In genomic region chr9:136903041-136903554, GRCh38 we compare ENCODE assay signal across 9 cellular contexts. TPM values are rescaled to one million over a fixed set of nuclear protein-coding genes. Genes with fewer than 3 reads are reported as not detected.
DNase-seq lines count a peak whose midpoint lies in the region; ATAC-seq, FAIRE-seq and TF ChIP-seq lines count a peak whose summit lies in the region.
"Had no signal": no experiment of that assay in that cellular context is flagged by ENCODE, and none has a peak within 500 bp of the region (broad histone marks: within the 10 kb centered on the region; RNA-seq: fewer than 3 reads in every experiment).

No MANE protein-coding gene starts in this region.

- DNase-seq in A549 (ENCODE audit: low read depth in 1 of 2, low spot score in 1 of 2) (peak; percentile 49 to 92), PC-9 (no peak), esophagus muscularis mucosa (ENCODE audit: extremely low spot score) (no peak), H9 (no peak)
- no peak for DNase-seq in natural killer cell treated with Interleukin-12 subunit alpha and Interleukin-12 subunit beta and Interleukin-15 and Interleukin-18, amount 100 ng/mL, for 72 hours (ENCODE audit: low spot score)

- no peak overlapping the region for H3T11ph ChIP-seq in H9 (ENCODE audit: low read length)

- no peaks in the 10 kb centered on the region for H3K9me2 ChIP-seq in PC-9 (ENCODE audit: insufficient read depth)

- no peaks in the 10 kb centered on the region for H3K9me3 ChIP-seq in A549
- H3K9me3 ChIP-seq in PC-9 (ENCODE audit: insufficient read depth, low read depth) = no peaks in the 10 kb centered on the region
- H3K9me3 ChIP-seq in esophagus muscularis mucosa = no peaks in the 10 kb centered on the region
- H3K9me3 ChIP-seq in H9 (ENCODE audit: control insufficient read depth, low read depth, low read length) = no peaks in the 10 kb centered on the region

- TF ChIP-seq EP300 in A549 (IDR thresholded peaks at IDR 0.05) = peak; percentile 59 to 79; a peak in 2 of 5 replicates
- no peak for TF ChIP-seq EP300 in esophagus muscularis mucosa (IDR thresholded peaks at IDR 0.05)

- H3F3A ChIP-seq in PC-9 (ENCODE audit: insufficient read depth, low read depth) = peaks cover 57% of the 10 kb centered on the region

- WGBS in A549 (ENCODE audit: missing lambda C conversion rate) = 2% methylated on average over 12 of the region's 12 CpGs
- WGBS in esophagus muscularis mucosa = 62% methylated on average over 12 of the region's 12 CpGs
- no CpG with 5 or more reads among the region's 12 CpGs for WGBS in H9 (ENCODE audit: extremely low coverage, insufficient read length, low lambda C conversion rate)

- H3K4me2 ChIP-seq in A549 (peak overlapping the region; percentile 81), PC-9 (peak overlapping the region; percentile 85), H9 (ENCODE audit: insufficient read depth, insufficient read length, low read length) (no peak overlapping the region)

- H3K36me3 Mint-ChIP-seq in natural killer cell treated with Interleukin-12 subunit alpha and Interleukin-12 subunit beta and Interleukin-15 and Interleukin-18, amount 100 ng/mL, for 72 hours = no peaks in the 10 kb centered on the region
- H3K36me3 Mint-ChIP-seq in H9 (ENCODE audit: insufficient read depth in 1 of 3, low read depth in 3 of 3) = peaks cover 41 to 81% (median 80%) of the 10 kb centered on the region in 3 experiments

- no peak for TF ChIP-seq CTCF in A549 (IDR thresholded peaks at IDR 0.05)
- no peak for TF ChIP-seq CTCF in PC-9 (conservative IDR thresholded peaks at IDR 0.05)
- TF ChIP-seq CTCF in esophagus muscularis mucosa (IDR thresholded peaks at IDR 0.05) = no peak
- no peak for TF ChIP-seq CTCF in H9 (conservative IDR thresholded peaks at IDR 0.05)

- H2AFZ ChIP-seq in PC-9 (no peak overlapping the region), H9 (ENCODE audit: low read length) (no peak overlapping the region)

- H3K27me3 ChIP-seq in PC-9 (ENCODE audit: insufficient read depth, low read depth) (no peaks in the 10 kb centered on the region), esophagus muscularis mucosa (no peaks in the 10 kb centered on the region), H9 (ENCODE audit: insufficient read depth, low read length) (no peaks in the 10 kb centered on the region)

- H2BK12ac ChIP-seq in H9 (ENCODE audit: insufficient read length, low read depth, low read length) = no peak overlapping the region

- no peaks in the 10 kb centered on the region for H3K23me2 ChIP-seq in H9 (ENCODE audit: insufficient read length, low read depth, low read length, poor library complexity, severe bottlenecking)

- no peak overlapping the region for H3K14ac ChIP-seq in H9 (ENCODE audit: insufficient read depth, low read length)

- 0 out of 3 replicates have a peak overlapping the region, but pooled peaks have one; percentile 2 for H3K4me3 ChIP-seq in A549
- H3K4me3 ChIP-seq in PC-9 = no peak overlapping the region
- H3K4me3 ChIP-seq in esophagus muscularis mucosa = no peak overlapping the region

- CTCF ChIA-PET in A549 (lab: Yijun Ruan, JAX) = interaction anchor here (0.8 to 10.7 kb wide), 8 partner anchors 11 to 126 kb away, joined by 3 to 139 read pairs (median 6); partner anchors contain the start of genes C8G and TRAF2
- CTCF ChIA-PET in PC-9 (lab: Charles Lee) = no interaction called here

- no peak overlapping the region for H3K18ac ChIP-seq in H9 (ENCODE audit: insufficient read length, low read depth, low read length)

- H4K8ac ChIP-seq in H9 (replicated peaks; ENCODE audit: insufficient read length, low read depth, low read length) = no peak overlapping the region

- H4K91ac ChIP-seq in H9 (ENCODE audit: insufficient read length, low read depth, low read length) = no peak overlapping the region

- ATAC-seq in A549 = peak; percentile 7 to 39; a peak in 3 of 6 replicates
- no peak for ATAC-seq in natural killer cell treated with Interleukin-12 subunit alpha and Interleukin-12 subunit beta and Interleukin-15 and Interleukin-18, amount 100 ng/mL, for 72 hours
- no peak for ATAC-seq in GM18511 (IDR thresholded peaks at IDR 0.05; ENCODE audit: unreplicated experiment)
- no peak for ATAC-seq in HG03095 (IDR thresholded peaks at IDR 0.05; ENCODE audit: unreplicated experiment)
- ATAC-seq in activated CD4-positive, CD25-positive, alpha-beta regulatory T cell treated with anti-CD3 and anti-CD28 coated beads, Interleukin-2, amount 50 U/mL, for 24 hours = no peak

- H2BK120ac ChIP-seq in H9 (ENCODE audit: low read depth, low read length, poor library complexity, severe bottlenecking) = no peak overlapping the region

- intact Hi-C loops in PC-9 (cut with micrococcal nuclease; ENCODE audit: unreplicated experiment) (loop anchor here (5.0 kb wide), 1 partner anchor 36 kb away; the partner anchor contains the start of gene EDF1), esophagus muscularis mucosa (cut with DNase I) (no loop called here)

- H3K27ac ChIP-seq in A549 (peak overlapping the region; percentile 96), PC-9 (peak overlapping the region; percentile 99), esophagus muscularis mucosa (replicated peaks in 1 of 4) (peak overlapping the region; percentile 61 to 75 (median 68)), H9 (ENCODE audit: insufficient read length, low read depth, low read length) (no peak overlapping the region)

- peaks cover 21% of the 10 kb centered on the region for H3K79me2 ChIP-seq in PC-9 (ENCODE audit: low read depth)
- H3K79me2 ChIP-seq in H9 (ENCODE audit: insufficient read depth, low read length) = no peaks in the 10 kb centered on the region

- H3K56ac ChIP-seq in H9 (ENCODE audit: insufficient read length, low read depth, low read length) = no peak overlapping the region

- peak overlapping the region; percentile 86 to 92 for H3K27ac Mint-ChIP-seq in natural killer cell treated with Interleukin-12 subunit alpha and Interleukin-12 subunit beta and Interleukin-15 and Interleukin-18, amount 100 ng/mL, for 72 hours
- H3K27ac Mint-ChIP-seq in H9 = no peak overlapping the region; a peak in 1 of 7 replicates

- H3K4me1 Mint-ChIP-seq in natural killer cell treated with Interleukin-12 subunit alpha and Interleukin-12 subunit beta and Interleukin-15 and Interleukin-18, amount 100 ng/mL, for 72 hours (ENCODE audit: low read depth in 2 of 2) = peaks cover 29 to 43% of the 10 kb centered on the region in 2 donors
- no peaks in the 10 kb centered on the region for H3K4me1 Mint-ChIP-seq in H9

- BruUV-seq in PC-9 (replicated peaks; lab: Mats Ljungman, UMichigan) = no TSS peak

- H3K9ac ChIP-seq in H9 (ENCODE audit: extremely low read depth, insufficient read length, low read length) = no peak overlapping the region

- no peaks in the 10 kb centered on the region for H3K27me3 Mint-ChIP-seq in natural killer cell treated with Interleukin-12 subunit alpha and Interleukin-12 subunit beta and Interleukin-15 and Interleukin-18, amount 100 ng/mL, for 72 hours
- H3K27me3 Mint-ChIP-seq in H9 (ENCODE audit: low read depth) = no peaks in the 10 kb centered on the region; the same call in 1 of the 2 replicates

- no peak overlapping the region for H2BK15ac ChIP-seq in H9 (ENCODE audit: low read depth, low read length)

- H3K9me3 Mint-ChIP-seq in natural killer cell treated with Interleukin-12 subunit alpha and Interleukin-12 subunit beta and Interleukin-15 and Interleukin-18, amount 100 ng/mL, for 72 hours = no peaks in the 10 kb centered on the region
- no peaks in the 10 kb centered on the region for H3K9me3 Mint-ChIP-seq in H9

- H4K5ac ChIP-seq in H9 (ENCODE audit: insufficient read length, low read depth, low read length) = no peak overlapping the region

- H4K20me1 ChIP-seq in PC-9 (ENCODE audit: insufficient read depth) = no peaks in the 10 kb centered on the region
- no peaks in the 10 kb centered on the region for H4K20me1 ChIP-seq in H9 (ENCODE audit: control insufficient read depth, insufficient read depth, insufficient read length)

- no peak overlapping the region for H2AK5ac ChIP-seq in H9 (ENCODE audit: insufficient read length, low read length)

- no peak overlapping the region for H2BK20ac ChIP-seq in H9 (ENCODE audit: low read depth, low read length, poor library complexity, severe bottlenecking)

- peak overlapping the region; percentile 48 for H3K4me3 Mint-ChIP-seq in natural killer cell treated with Interleukin-12 subunit alpha and Interleukin-12 subunit beta and Interleukin-15 and Interleukin-18, amount 100 ng/mL, for 72 hours
- H3K4me3 Mint-ChIP-seq in H9 = no peak overlapping the region

- no peak for TF ChIP-seq RAD21 in A549 (conservative IDR thresholded peaks at IDR 0.05 in 1 of 2, IDR thresholded peaks at IDR 0.05 in 1 of 2)

- H3K23ac ChIP-seq in H9 (ENCODE audit: insufficient read length, low read depth, low read length) = no peak overlapping the region

- POLR2A ChIA-PET in A549 (lab: Yijun Ruan, JAX) = interaction anchor here (0.9 to 4.2 kb wide), 10 partner anchors 9 to 132 kb away, joined by 3 to 108 read pairs (median 6); partner anchors contain the start of genes EDF1, FBXW5, PAXX and TRAF2
- POLR2A ChIA-PET in PC-9 (lab: Charles Lee; ENCODE audit: unreplicated experiment) = interaction anchor here (0.5 to 1.0 kb wide), 4 partner anchors 16 to 338 kb away, joined by 5 to 19 read pairs (median 6); partner anchors contain the start of genes CLIC3 and TRAF2

- H3K4me1 ChIP-seq in A549 (peaks cover 73% of the 10 kb centered on the region), PC-9 (replicated peaks; ENCODE audit: insufficient read depth) (peaks cover 44% of the 10 kb centered on the region), esophagus muscularis mucosa (peaks cover 29 to 36% (median 35%) of the 10 kb centered on the region in 4 donors), H9 (ENCODE audit: insufficient read depth, low read length) (no peaks in the 10 kb centered on the region)

- FAIRE-seq in A549 (lab: Jason Lieb, UNC) = no peak

- H3K36me3 ChIP-seq in PC-9 (ENCODE audit: low read depth) (peaks cover 17% of the 10 kb centered on the region), esophagus muscularis mucosa (peaks cover 12 to 48% (median 40%) of the 10 kb centered on the region in 4 donors)

- H3K79me1 ChIP-seq in H9 (ENCODE audit: insufficient read depth, low read depth, low read length, poor library complexity, severe bottlenecking) = peaks cover under 1% of the 10 kb centered on the region

- H3K4ac ChIP-seq in H9 (ENCODE audit: low read depth, low read length) = no peak overlapping the region

- TF ChIP-seq POLR2A in A549 (IDR thresholded peaks at IDR 0.05; ENCODE audit: low read length) (no peak), esophagus muscularis mucosa (IDR thresholded peaks at IDR 0.05; ENCODE audit: low read depth) (no peak)

- no peak overlapping the region for H2BK5ac ChIP-seq in H9 (ENCODE audit: insufficient read length, low read length)

RNA-seq across cellular contexts. Expression of gene TRAF2, which starts 16.8 kb away (rescaled TPM):
- polyA plus RNA-seq in A549 (2011; rRNA removed) (23.8 and 24.5 TPM in 2 replicates), A549 (2017; fragmentation: RNase III; extraction: RNeasy Plus Mini Kit Qiagen cat#74134 plus additional on column Dnase treatment) (36.4 to 49.4 TPM (median 39.5 TPM) in 3 replicates)
- 76.3 and 84.0 TPM in 2 replicates for polyA plus RNA-seq in A549 (2012; cell fraction: cytosol; rRNA removed)
- polyA plus RNA-seq in A549 (2012; cell fraction: nucleus; rRNA removed) = 180 and 185 TPM in 2 replicates
- polyA minus RNA-seq in A549 (2011; rRNA and poly(A)+ RNA removed) = 32.0 and 36.0 TPM in 2 replicates
- total RNA-seq in PC-9 (2021) (42.7 and 48.0 TPM in 2 replicates), esophagus muscularis mucosa (10 to 100 TPM in 2 of 4 donors, 1 to 10 TPM in 2; 6.6 to 15.5 (median 12.4) TPM), H9 (2021) (48.8 and 49.2 TPM in 2 replicates)
- 100 to 1,000 TPM in 1 of 2 donors, 10 to 100 TPM in 1; 55.7 to 107 TPM for total RNA-seq in natural killer cell treated with Interleukin-12 subunit alpha and Interleukin-12 subunit beta and Interleukin-15 and Interleukin-18, amount 100 ng/mL, for 72 hours

RNA-seq across cellular contexts. Expression of gene EDF1, which starts 37.0 kb away (rescaled TPM):
- polyA plus RNA-seq in A549 (2011; rRNA removed) = 284 and 464 TPM in 2 replicates
- polyA plus RNA-seq in A549 (2012; cell fraction: cytosol; rRNA removed) = 581 and 858 TPM in 2 replicates
- polyA plus RNA-seq in A549 (2012; cell fraction: nucleus; rRNA removed) = 426 and 433 TPM in 2 replicates
- 472 to 560 TPM (median 477 TPM) in 3 replicates for polyA plus RNA-seq in A549 (2017; fragmentation: RNase III; extraction: RNeasy Plus Mini Kit Qiagen cat#74134 plus additional on column Dnase treatment)
- 105 and 129 TPM in 2 replicates for polyA minus RNA-seq in A549 (2011; rRNA and poly(A)+ RNA removed)
- total RNA-seq in PC-9 (2021) = 275 and 338 TPM in 2 replicates
- total RNA-seq in esophagus muscularis mucosa = 100 to 1,000 TPM; 233 to 283 (median 247) TPM
- total RNA-seq in natural killer cell treated with Interleukin-12 subunit alpha and Interleukin-12 subunit beta and Interleukin-15 and Interleukin-18, amount 100 ng/mL, for 72 hours = 100 to 1,000 TPM; 299 to 453 TPM
- 318 and 328 TPM in 2 replicates for total RNA-seq in H9 (2021)

RNA-seq across cellular contexts. Expression of gene FBXW5, which starts 41.4 kb away (rescaled TPM):
- polyA plus RNA-seq in A549 (2011; rRNA removed) = 37.3 and 37.5 TPM in 2 replicates
- 101 and 139 TPM in 2 replicates for polyA plus RNA-seq in A549 (2012; cell fraction: cytosol; rRNA removed)
- 343 and 496 TPM in 2 replicates for polyA plus RNA-seq in A549 (2012; cell fraction: nucleus; rRNA removed)
- 59.3 to 61.4 TPM (median 59.5 TPM) in 3 replicates for polyA plus RNA-seq in A549 (2017; fragmentation: RNase III; extraction: RNeasy Plus Mini Kit Qiagen cat#74134 plus additional on column Dnase treatment)
- polyA minus RNA-seq in A549 (2011; rRNA and poly(A)+ RNA removed) = 54.3 and 84.8 TPM in 2 replicates
- total RNA-seq in PC-9 (2021) = 101 and 125 TPM in 2 replicates
- total RNA-seq in esophagus muscularis mucosa = 100 to 1,000 TPM; 238 to 303 (median 267) TPM
- total RNA-seq in natural killer cell treated with Interleukin-12 subunit alpha and Interleukin-12 subunit beta and Interleukin-15 and Interleukin-18, amount 100 ng/mL, for 72 hours = 100 to 1,000 TPM; 102 to 155 TPM
- total RNA-seq in H9 (2021) = 62.2 and 65.0 TPM in 2 replicates

RNA-seq across cellular contexts. Expression of gene C8G, which starts 41.9 kb away (rescaled TPM):
- polyA plus RNA-seq in A549 (2011; rRNA removed) = 0.41 and 0.45 TPM in 2 replicates
- polyA plus RNA-seq in A549 (2012; cell fraction: cytosol; rRNA removed) = 1.2 TPM in 2 replicates
- 3.6 and 7.5 TPM in 2 replicates for polyA plus RNA-seq in A549 (2012; cell fraction: nucleus; rRNA removed)
- polyA plus RNA-seq in A549 (2017; fragmentation: RNase III; extraction: RNeasy Plus Mini Kit Qiagen cat#74134 plus additional on column Dnase treatment) = 1.1 to 1.3 TPM (median 1.1 TPM) in 3 replicates
- polyA minus RNA-seq in A549 (2011; rRNA and poly(A)+ RNA removed) = not detected in 2 replicates
- total RNA-seq in PC-9 (2021) = 2.3 and 4.4 TPM in 2 replicates
- not detected for total RNA-seq in esophagus muscularis mucosa
- total RNA-seq in natural killer cell treated with Interleukin-12 subunit alpha and Interleukin-12 subunit beta and Interleukin-15 and Interleukin-18, amount 100 ng/mL, for 72 hours = 1 to 10 TPM; 2.4 to 2.5 TPM
- 0.96 and 1.3 TPM in 2 replicates for total RNA-seq in H9 (2021)
- total RNA-seq: RPMI7951 had no signal

RNA-seq across cellular contexts. Expression of gene LCN12, which starts 49.0 kb away (rescaled TPM):
- polyA plus RNA-seq in A549 (2011; rRNA removed) (0.74 and 1.8 TPM in 2 replicates), A549 (2017; fragmentation: RNase III; extraction: RNeasy Plus Mini Kit Qiagen cat#74134 plus additional on column Dnase treatment) (2.8 to 3.6 TPM (median 3.0 TPM) in 3 replicates)
- 1.2 and 1.4 TPM in 2 replicates for polyA plus RNA-seq in A549 (2012; cell fraction: cytosol; rRNA removed)
- 24.8 and 36.0 TPM in 2 replicates for polyA plus RNA-seq in A549 (2012; cell fraction: nucleus; rRNA removed)
- 0.70 and 0.88 TPM in 2 replicates for polyA minus RNA-seq in A549 (2011; rRNA and poly(A)+ RNA removed)
- total RNA-seq in PC-9 (2021) (9.3 and 14.2 TPM in 2 replicates), esophagus muscularis mucosa (not detected), H9 (2021) (2.1 and 4.5 TPM in 2 replicates)
- total RNA-seq in natural killer cell treated with Interleukin-12 subunit alpha and Interleukin-12 subunit beta and Interleukin-15 and Interleukin-18, amount 100 ng/mL, for 72 hours = 1 to 10 TPM; 2.0 to 2.2 TPM
- total RNA-seq: RPMI7951 had no signal

Comparison
In these comparisons a context has a peak if more than half of its experiments do, and no peak if none do; other contexts are left out.
1. ATAC-seq: peak in A549 (2 of 2); none in natural killer cell treated with Interleukin-12 subunit alpha and Interleukin-12 subunit beta and Interleukin-15 and Interleukin-18, amount 100 ng/mL, for 72 hours (0 of 2), GM18511 (single experiment), HG03095 (single experiment) and activated CD4-positive, CD25-positive, alpha-beta regulatory T cell treated with anti-CD3 and anti-CD28 coated beads, Interleukin-2, amount 50 U/mL, for 24 hours (0 of 2).
2. DNase-seq: peak in A549 (2 of 2); none in PC-9 (0 of 2), esophagus muscularis mucosa (single experiment), natural killer cell treated with Interleukin-12 subunit alpha and Interleukin-12 subunit beta and Interleukin-15 and Interleukin-18, amount 100 ng/mL, for 72 hours (single experiment) and H9 (single experiment).
3. H3K27ac Mint-ChIP-seq: peak in natural killer cell treated with Interleukin-12 subunit alpha and Interleukin-12 subunit beta and Interleukin-15 and Interleukin-18, amount 100 ng/mL, for 72 hours (2 of 2); none in H9 (0 of 3).